Comparison of ENCODE assay signal across 8 cellular contexts in genomic region chr2:231297108-231297908, GRCh38.
A peak's percentile ranks its signal among the peaks of the same experiment; 100 is the strongest.
DNase-seq lines count a peak whose midpoint lies in the region; ATAC-seq, FAIRE-seq and TF ChIP-seq lines count a peak whose summit lies in the region.

No MANE protein-coding gene starts in this region.

- ATAC-seq in HG03378 (IDR thresholded peaks at IDR 0.05; ENCODE audit: unreplicated experiment), result no peak

- no peaks in the 10 kb centered on the region for H3K36me3 ChIP-seq in SJCRH30
- no peaks in the 10 kb centered on the region for H3K36me3 ChIP-seq in ectodermal cell (ENCODE audit: control insufficient read depth, insufficient read depth, low read length)
- H3K36me3 ChIP-seq in tibial nerve, result peaks cover 0 to 31% (median 0%) of the 10 kb centered on the region in 3 donors

- in situ Hi-C loops in Caki2 (cut with HindIII; ENCODE audit: low pct_unique_long_range_greater_than_20kb, low sequenced_read_pairs), result no loop called here

- H3K27ac ChIP-seq in SJCRH30 (no peak overlapping the region), ectodermal cell (ENCODE audit: insufficient read depth, low read depth, low read length, poor library complexity, severe bottlenecking) (peak overlapping the region; percentile 53), tibial nerve (peak overlapping the region in 1 of 4 donors; percentile 11)

- H3K4me3 ChIP-seq in SJCRH30, result no peak overlapping the region
- no peak overlapping the region for H3K4me3 ChIP-seq in ectodermal cell (ENCODE audit: insufficient read depth, low read depth, low read length)
- no peak overlapping the region for H3K4me3 ChIP-seq in tibial nerve

- 51 to 56% methylated on average over 11 to 12 of the region's 12 CpGs for WGBS in ectodermal cell, 2 experiments
- 45 to 46% methylated on average over 12 of the region's 12 CpGs for WGBS in tibial nerve, 2 donors

- FAIRE-seq in GM19239 (lab: Jason Lieb, UNC), result peak; percentile 97

- H3K9me3 ChIP-seq in SJCRH30 (replicated peaks) (no peaks in the 10 kb centered on the region), ectodermal cell (ENCODE audit: control insufficient read depth, low read length) (no peaks in the 10 kb centered on the region), tibial nerve (no peaks in the 10 kb centered on the region)

- peaks cover 9% of the 10 kb centered on the region; the same call in 1 of the 2 replicates for H3K4me1 ChIP-seq in SJCRH30
- H3K4me1 ChIP-seq in ectodermal cell (ENCODE audit: control insufficient read depth, insufficient read depth, low read length), result peaks cover 18% of the 10 kb centered on the region
- peaks cover 0 to 7% (median 2%) of the 10 kb centered on the region in 4 donors for H3K4me1 ChIP-seq in tibial nerve

- TF ChIP-seq EP300 in tibial nerve (IDR thresholded peaks at IDR 0.05), result no peak

- TF ChIP-seq CTCF in tibial nerve (IDR thresholded peaks at IDR 0.05), result peak; percentile 63 to 79 (median 65)

- DNase-seq in Caki2 (ENCODE audit: low read depth), result peak; percentile 61
- DNase-seq in GM19239 (ENCODE audit: insufficient read length, low spot score), result peak; percentile 76
- DNase-seq in HPDE6-E6E7 (ENCODE audit: extremely low spot score), result peak; percentile 75
- peak; percentile 49 to 63 for DNase-seq in SJCRH30
- DNase-seq in medulla oblongata (ENCODE audit: extremely low spot score), result peak; percentile 86
- DNase-seq in tibial nerve (ENCODE audit: low spot score in 2 of 2), result peak in 1 of 2 donors; percentile 25

- no peaks in the 10 kb centered on the region for H3K27me3 ChIP-seq in SJCRH30
- H3K27me3 ChIP-seq in ectodermal cell (ENCODE audit: control insufficient read depth, insufficient read depth, low read length, poor library complexity, severe bottlenecking), result no peaks in the 10 kb centered on the region
- H3K27me3 ChIP-seq in tibial nerve, result no peaks in the 10 kb centered on the region

- no peak for TF ChIP-seq POLR2A in tibial nerve (IDR thresholded peaks at IDR 0.05)
